Comparison of ENCODE assay signal across 7 cellular contexts in genomic region chr16:29260683-29261426, GRCh38.
DNase-seq lines count a peak whose midpoint lies in the region; ATAC-seq and TF ChIP-seq lines count a peak whose summit lies in the region.
"Not testable (repeated sequence)": the region's sequence is repeated elsewhere in the genome, so short reads cannot be mapped to it uniquely, and the experiment has no call there.

No MANE protein-coding gene starts in this region.

- peak overlapping the region; percentile 92 for H2BK20ac ChIP-seq in IMR-90 (ENCODE audit: low read depth, low read length)

- peak overlapping the region; percentile 98 for H2BK120ac ChIP-seq in IMR-90 (ENCODE audit: low read depth, low read length)

- H3K9me3 ChIP-seq in IMR-90 (ENCODE audit: control insufficient read depth, insufficient read depth, low read length); adipocyte (ENCODE audit: control insufficient read depth, low read length); right cardiac atrium (ENCODE audit: control insufficient read depth, low read length); lung (ENCODE audit: control insufficient read depth in 2 of 2, insufficient read depth in 1 of 2, low read length in 1 of 2); ovary; spleen: not testable (repeated sequence)

- H3K4me1 ChIP-seq in IMR-90 (ENCODE audit: control insufficient read depth, insufficient read depth, low read length) (peaks cover 32% of the 10 kb centered on the region), adipocyte (ENCODE audit: control insufficient read depth, insufficient read depth, low read length) (peaks cover 22% of the 10 kb centered on the region), ovary (ENCODE audit: insufficient read depth) (peaks cover 41% of the 10 kb centered on the region), spleen (peaks cover 0 to 41% (median 12%) of the 10 kb centered on the region in 6 donors)
- H3K4me1 ChIP-seq in right cardiac atrium (ENCODE audit: control insufficient read depth, insufficient read depth, low read length); lung (ENCODE audit: control insufficient read depth in 2 of 2, insufficient read depth in 2 of 2, low read length in 2 of 2): not testable (repeated sequence)

- H2AFZ ChIP-seq in IMR-90 (replicated peaks; ENCODE audit: low read length, poor library complexity) = not testable (repeated sequence)

- no CpG with 5 or more reads among the region's 25 CpGs for WGBS in IMR-90 (ENCODE audit: extremely low coverage in 2 of 2, insufficient read length in 1 of 2), 2 experiments
- WGBS in right cardiac atrium = 65% methylated on average over 24 of the region's 25 CpGs
- WGBS in lung, 2 donors = 83 to 89% methylated on average over 24 to 25 of the region's 25 CpGs
- 25 to 47% (median 38%) methylated on average over 20 to 25 of the region's 25 CpGs for WGBS in ovary, 3 donors
- WGBS in spleen, 5 donors = 78 to 83% (median 82%) methylated on average over 17 to 24 of the region's 25 CpGs

- not testable (repeated sequence) for H3K4me2 ChIP-seq in IMR-90 (ENCODE audit: low read depth, low read length)

- not testable (repeated sequence) for TF ChIP-seq CTCF in IMR-90 (conservative IDR thresholded peaks at IDR 0.05; ENCODE audit: low read depth, low read length); coronary artery (IDR thresholded peaks at IDR 0.05); lung (IDR thresholded peaks at IDR 0.05; ENCODE audit: control extremely low read depth, extremely low read depth); ovary (IDR thresholded peaks at IDR 0.05); spleen (IDR thresholded peaks at IDR 0.05 in 8 of 11, conservative IDR thresholded peaks at IDR 0.05 in 3 of 11)

- H3K4me3 ChIP-seq in IMR-90 (ENCODE audit: insufficient read depth, low read depth, low read length); adipocyte (ENCODE audit: low read length); right cardiac atrium (ENCODE audit: low read length); lung; ovary: not testable (repeated sequence)
- peak overlapping the region; percentile 53 for H3K4me3 ChIP-seq in coronary artery
- peak overlapping the region in 1 of 8 donors; percentile 35 for H3K4me3 ChIP-seq in spleen

- peak overlapping the region; percentile 97 for H3K4ac ChIP-seq in IMR-90 (ENCODE audit: low read depth, low read length)

- H3K27ac ChIP-seq in IMR-90 (ENCODE audit: insufficient read depth, low read length) (peak overlapping the region; percentile 88), coronary artery (peak overlapping the region; percentile 72 to 85), lung (ENCODE audit: low read depth in 1 of 2, low read length in 1 of 2) (peak overlapping the region; percentile 45 to 93), ovary (peak overlapping the region; percentile 75 to 90), spleen (peak overlapping the region in 5 of 8 donors; percentile 62 to 84 (median 78))
- H3K27ac ChIP-seq in right cardiac atrium (ENCODE audit: low read length) = not testable (repeated sequence)

- peak overlapping the region; percentile 67 for H3K18ac ChIP-seq in IMR-90 (ENCODE audit: low read depth, low read length)

- not testable (repeated sequence) for H3K27me3 ChIP-seq in IMR-90 (ENCODE audit: control insufficient read depth, insufficient read depth, low read length); adipocyte (replicated peaks; ENCODE audit: control insufficient read depth, insufficient read depth, low read length); right cardiac atrium (ENCODE audit: control insufficient read depth, insufficient read depth); lung (ENCODE audit: control insufficient read depth, insufficient read depth); ovary; spleen (replicated peaks in 1 of 7)

- peak overlapping the region; percentile 99 for H2AK5ac ChIP-seq in IMR-90 (ENCODE audit: low read depth, low read length)

- peak overlapping the region; percentile 96; the same call in 1 of the 3 replicates for H2BK15ac ChIP-seq in IMR-90 (ENCODE audit: low read depth, low read length)

- in situ Hi-C loops in IMR-90 (cut with MboI; ENCODE audit: low sequenced_read_pairs) = loop anchor here (25.0 kb wide), 1 partner anchor 299 kb away; the partner anchor contains the start of genes NFATC2IP and SPNS1

- dilution Hi-C loops in IMR-90 (cut with HindIII; ENCODE audit: low sequenced_read_pairs, unreplicated experiment) = not testable (repeated sequence)

- peak overlapping the region; percentile 93; the same call in 1 of the 2 replicates for H3K23ac ChIP-seq in IMR-90 (ENCODE audit: low read depth, low read length)

- not testable (repeated sequence) for H4K20me1 ChIP-seq in IMR-90 (ENCODE audit: insufficient read depth, low read length)

- peak overlapping the region; percentile 99 for H3K14ac ChIP-seq in IMR-90 (replicated peaks; ENCODE audit: low read depth, low read length)

- intact Hi-C loops in IMR-90 (cut with micrococcal nuclease); right cardiac atrium (cut with DNase I); ovary (cut with DNase I); spleen (cut with DNase I; ENCODE audit: low total_unique reads): not testable (repeated sequence)

- peak overlapping the region; percentile 96 to 97 for H4K8ac ChIP-seq in IMR-90 (ENCODE audit: low read depth in 2 of 2, low read length in 2 of 2)

- POLR2A ChIA-PET in IMR-90 (lab: Charles Lee; ENCODE audit: unreplicated experiment) = not testable (repeated sequence)

- DNase-seq in IMR-90; adipocyte (ENCODE audit: low read depth); lung (ENCODE audit: low spot score); spleen: not testable (repeated sequence)
- DNase-seq in coronary artery (ENCODE audit: low spot score) (peak; percentile 53), right cardiac atrium (peak in 2 of 3 donors; percentile 55 to 65), ovary (peak in 2 of 5 donors; percentile 38 to 64)

- TF ChIP-seq POLR2A in IMR-90 (IDR thresholded peaks at IDR 0.05; ENCODE audit: low read depth, low read length); ovary (IDR thresholded peaks at IDR 0.05); spleen (IDR thresholded peaks at IDR 0.05): not testable (repeated sequence)

- not testable (repeated sequence) for ATAC-seq in IMR-90 (ENCODE audit: low read depth); right cardiac atrium; lung (ENCODE audit: insufficient read depth, low FRiP score)

- peak overlapping the region; percentile 45 for H3K9ac ChIP-seq in IMR-90 (ENCODE audit: low read depth, low read length)
- peak overlapping the region; percentile 56 for H3K9ac ChIP-seq in adipocyte (ENCODE audit: low read length)

- H3K79me1 ChIP-seq in IMR-90 (ENCODE audit: low read depth in 1 of 2, low read length in 2 of 2) = peaks cover 0 to 12% of the 10 kb centered on the region in 2 experiments; a peak in 2 of 4 replicates

- H2AK9ac ChIP-seq in IMR-90 (replicated peaks; ENCODE audit: low read depth, low read length, poor library complexity) = not testable (repeated sequence)

- H2BK5ac ChIP-seq in IMR-90 (ENCODE audit: low read depth, low read length, poor library complexity, severe bottlenecking) = not testable (repeated sequence)

- H3K9me1 ChIP-seq in IMR-90 (ENCODE audit: insufficient read depth, low read length) = peaks cover 14% of the 10 kb centered on the region

- H4K91ac ChIP-seq in IMR-90 (ENCODE audit: insufficient read depth, low read depth, low read length) = peak overlapping the region; percentile 96

- 0 out of 2 replicates have a peak overlapping the region, but pooled peaks have one; percentile 41 for H3K56ac ChIP-seq in IMR-90 (ENCODE audit: extremely low read depth, insufficient read depth, low read length)

- not testable (repeated sequence) for H3K36me3 ChIP-seq in IMR-90 (ENCODE audit: control insufficient read depth, insufficient read depth, low read length); adipocyte (ENCODE audit: control insufficient read depth, insufficient read depth, low read length, severe bottlenecking); lung (ENCODE audit: control insufficient read depth in 2 of 2, insufficient read depth in 2 of 2, low read length in 2 of 2); ovary; spleen

- H4K5ac ChIP-seq in IMR-90 (ENCODE audit: low read depth, low read length) = peak overlapping the region; percentile 59

- CTCF ChIA-PET in IMR-90 (lab: Yijun Ruan, JAX) = not testable (repeated sequence)

- not testable (repeated sequence) for TF ChIP-seq RAD21 in IMR-90 (IDR thresholded peaks at IDR 0.05; ENCODE audit: low read length)

- TF ChIP-seq EP300 in ovary (IDR thresholded peaks at IDR 0.05) = not testable (repeated sequence)

- not testable (repeated sequence) for BruUV-seq in IMR-90 (replicated peaks; lab: Mats Ljungman, UMichigan)
